Comparison of ENCODE assay signal across 18 cellular contexts in genomic region chr22:26847816-26848215, GRCh38.
DNase-seq lines count a peak whose midpoint lies in the region; ATAC-seq, FAIRE-seq and TF ChIP-seq lines count a peak whose summit lies in the region.
"Had no signal": no experiment of that assay in that cellular context is flagged by ENCODE, and none has a peak within 500 bp of the region (broad histone marks: within the 10 kb centered on the region; RNA-seq: fewer than 3 reads in every experiment).

No MANE protein-coding gene starts in this region.

- H3K36me3 Mint-ChIP-seq in astrocyte (ENCODE audit: low read depth, unreplicated experiment) = no peaks in the 10 kb centered on the region

- no peaks in the 10 kb centered on the region for H3K9me3 ChIP-seq in astrocyte (ENCODE audit: insufficient read depth, low read depth, low read length)
- H3K9me3 ChIP-seq in mesenchymal stem cell (ENCODE audit: control insufficient read depth, low read length) = no peaks in the 10 kb centered on the region

- DNase-seq in astrocyte (ENCODE audit: low read depth) = no peak
- peak; percentile 17 for DNase-seq in ecto neural progenitor cell (ENCODE audit: low spot score)
- DNase-seq in mesenchymal stem cell = no peak
- peak; percentile 28 for DNase-seq in ureter (ENCODE audit: low spot score)
- DNase-seq in NCI-H187 treated with DMSO at 0.1 percent for 48 hours (lab: John Stamatoyannopoulos, UW) = no peak
- no peak for DNase-seq in H54 (ENCODE audit: insufficient read length, low spot score)
- DNase-seq: C1 segment of cervical spinal cord; CD4-positive, alpha-beta memory T cell; COR-L47; DND-41; GM23248; H9 had no signal

- H4K20me1 ChIP-seq in astrocyte (ENCODE audit: insufficient read depth, low read length) = no peaks in the 10 kb centered on the region

- H3K27ac ChIP-seq in astrocyte (ENCODE audit: low read depth, low read length) (peak overlapping the region; percentile 58), mesenchymal stem cell (ENCODE audit: low read length, poor library complexity, severe bottlenecking) (no peak overlapping the region)
- H3K27ac ChIP-seq: GM23248 had no signal

- H4K8ac ChIP-seq in mesenchymal stem cell (ENCODE audit: low read length) = no peak overlapping the region

- no peak overlapping the region for H3K18ac ChIP-seq in mesenchymal stem cell (ENCODE audit: low read depth in 1 of 2, low read length in 2 of 2)

- no peak overlapping the region for H2BK12ac ChIP-seq in mesenchymal stem cell (ENCODE audit: low read length in 2 of 2)

- FAIRE-seq in astrocyte (lab: Jason Lieb, UNC) = no peak
- FAIRE-seq in H54 (lab: Jason Lieb, UNC) = no peak
- FAIRE-seq: G401.6, GM12892, H1 had no signal

- H3K4me1 ChIP-seq in astrocyte (ENCODE audit: insufficient read depth, low read length) (peaks cover 38% of the 10 kb centered on the region), mesenchymal stem cell (ENCODE audit: control insufficient read depth, insufficient read depth, low read depth, low read length) (peaks cover 15% of the 10 kb centered on the region)

- H3K4me3 Mint-ChIP-seq in astrocyte (ENCODE audit: unreplicated experiment) = no peak overlapping the region
- H3K4me3 Mint-ChIP-seq: CD4-positive, alpha-beta memory T cell; H9 had no signal

- no peak for TF ChIP-seq POLR2A in H54 (IDR thresholded peaks at IDR 0.05; ENCODE audit: low read depth, low read length)

- H2AK5ac ChIP-seq in mesenchymal stem cell (ENCODE audit: low read length, severe bottlenecking) = peak overlapping the region; percentile 24

- H3K4me1 Mint-ChIP-seq in astrocyte (ENCODE audit: low read depth, unreplicated experiment) = peaks cover 36% of the 10 kb centered on the region
- H3K4me1 Mint-ChIP-seq: CD4-positive, alpha-beta memory T cell had no signal

- H3K23ac ChIP-seq in mesenchymal stem cell (ENCODE audit: low read length in 2 of 2) = no peak overlapping the region

- no peak for ATAC-seq in GM21447 (IDR thresholded peaks at IDR 0.05; ENCODE audit: unreplicated experiment)
- no peak for ATAC-seq in activated CD4-positive, CD25-positive, alpha-beta regulatory T cell treated with anti-CD3 and anti-CD28 coated beads, Interleukin-2, amount 50 U/mL, for 24 hours
- ATAC-seq: HCT116 had no signal

- no peaks in the 10 kb centered on the region for H3K36me3 ChIP-seq in astrocyte (ENCODE audit: insufficient read depth, low read length)
- H3K36me3 ChIP-seq in mesenchymal stem cell (ENCODE audit: control insufficient read depth in 1 of 2, insufficient read depth in 2 of 2, low read depth in 1 of 2, low read length in 2 of 2) = no peaks in the 10 kb centered on the region

- H3K4me2 ChIP-seq in astrocyte (ENCODE audit: low read length) (peak overlapping the region; percentile 49), mesenchymal stem cell (ENCODE audit: low read length, poor library complexity, severe bottlenecking) (no peak overlapping the region)

- H2AFZ ChIP-seq in astrocyte (ENCODE audit: low read depth, low read length) (no peak overlapping the region), mesenchymal stem cell (ENCODE audit: low read depth, low read length) (no peak overlapping the region)
- H2AFZ ChIP-seq: GM23248 had no signal

- H4K91ac ChIP-seq in mesenchymal stem cell (ENCODE audit: low read length) = no peak overlapping the region

- H3K9me3 Mint-ChIP-seq in astrocyte (ENCODE audit: unreplicated experiment) = no peaks in the 10 kb centered on the region
- H3K9me3 Mint-ChIP-seq: CD4-positive, alpha-beta memory T cell; H9 had no signal

- H2BK5ac ChIP-seq in mesenchymal stem cell (ENCODE audit: low read depth, low read length, poor library complexity, severe bottlenecking) = no peak overlapping the region

- 100% methylated on average over 1 of the region's 2 CpGs for WGBS in mesenchymal stem cell

- H3K4ac ChIP-seq in mesenchymal stem cell (ENCODE audit: low read depth in 1 of 2, low read length in 2 of 2) = no peak overlapping the region

- H3K14ac ChIP-seq in mesenchymal stem cell (ENCODE audit: low read length in 2 of 2) = no peak overlapping the region

- no peak for TF ChIP-seq CTCF in astrocyte (IDR thresholded peaks at IDR 0.05; ENCODE audit: insufficient read depth, low read depth, low read length)

- H3K79me2 ChIP-seq in astrocyte (ENCODE audit: insufficient read depth, low read length) = no peaks in the 10 kb centered on the region

- no peak overlapping the region for H2BK120ac ChIP-seq in mesenchymal stem cell (ENCODE audit: low read depth, low read length)

- H3K9ac ChIP-seq in astrocyte (ENCODE audit: low read length) = no peak overlapping the region
- H3K9ac ChIP-seq in mesenchymal stem cell (ENCODE audit: low read length) = no peak overlapping the region
- H3K9ac ChIP-seq: GM23248 had no signal

- no peak overlapping the region for H2BK15ac ChIP-seq in mesenchymal stem cell (ENCODE audit: low read depth, poor library complexity, severe bottlenecking)

- H3K27ac Mint-ChIP-seq in astrocyte (ENCODE audit: unreplicated experiment) = no peak overlapping the region
- H3K27ac Mint-ChIP-seq: H9 had no signal

- H3K4me3 ChIP-seq in astrocyte (ENCODE audit: insufficient read depth, low read depth, low read length) = no peak overlapping the region
- no peak overlapping the region for H3K4me3 ChIP-seq in mesenchymal stem cell (ENCODE audit: insufficient read depth in 1 of 2, low read depth in 1 of 2, low read length in 2 of 2)
- H3K4me3 ChIP-seq: GM23248 had no signal

- no peaks in the 10 kb centered on the region for H3K79me1 ChIP-seq in mesenchymal stem cell (replicated peaks; ENCODE audit: low read length, poor library complexity, severe bottlenecking)

- peaks cover 10% of the 10 kb centered on the region for H3K27me3 Mint-ChIP-seq in astrocyte (ENCODE audit: low read depth, unreplicated experiment)
- H3K27me3 Mint-ChIP-seq: CD4-positive, alpha-beta memory T cell had no signal

- no peaks in the 10 kb centered on the region for H3K27me3 ChIP-seq in astrocyte (ENCODE audit: insufficient read depth, low read length)
- peaks cover 0 to 23% of the 10 kb centered on the region in 2 experiments for H3K27me3 ChIP-seq in mesenchymal stem cell (ENCODE audit: control insufficient read depth in 1 of 2, insufficient read depth in 1 of 2, low read length in 2 of 2)

Comparison
In these comparisons a context has a peak if more than half of its experiments do, and no peak if none do; other contexts are left out.
1. DNase-seq: peak in ecto neural progenitor cell (single experiment) and ureter (single experiment); none in astrocyte (single experiment), mesenchymal stem cell (single experiment), NCI-H187 treated with DMSO at 0.1 percent for 48 hours (single experiment) and H54 (single experiment).